Comparison of ENCODE assay signal across 8 cellular contexts in genomic region chr6:116010400-116011095, GRCh38. TPM values are rescaled to one million over a fixed set of nuclear protein-coding genes. Genes with fewer than 3 reads are reported as not detected.
DNase-seq lines count a peak whose midpoint lies in the region; ATAC-seq and TF ChIP-seq lines count a peak whose summit lies in the region.

No MANE protein-coding gene starts in this region.

- 56% methylated on average over 5 of the region's 5 CpGs for WGBS in esophagus muscularis mucosa
- WGBS in suprapubic skin = 37% methylated on average over 5 of the region's 5 CpGs

- CTCF ChIA-PET in activated CD8-positive, alpha-beta memory T cell treated with anti-CD3 and anti-CD28 coated beads, Interleukin-2, amount 10 ng/mL, durations not matched to agents 7 days and 5 days (lab: Charles Lee) = interaction anchor here (0.9 to 5.0 kb wide), 9 partner anchors 10 to 103 kb away, joined by 3 to 38 read pairs (median 3); partner anchors contain the start of gene NT5DC1

- no peaks in the 10 kb centered on the region for H3K36me3 ChIP-seq in esophagus muscularis mucosa
- H3K36me3 ChIP-seq in suprapubic skin = no peaks in the 10 kb centered on the region

- H3K9me3 ChIP-seq in esophagus muscularis mucosa (no peaks in the 10 kb centered on the region), suprapubic skin (no peaks in the 10 kb centered on the region)

- intact Hi-C loops in esophagus muscularis mucosa (cut with DNase I) = no loop called here

- TF ChIP-seq POLR2A in esophagus muscularis mucosa (IDR thresholded peaks at IDR 0.05; ENCODE audit: low read depth) (no peak), suprapubic skin (IDR thresholded peaks at IDR 0.05) (no peak)

- peaks cover 10 to 26% (median 13%) of the 10 kb centered on the region in 4 donors for H3K4me1 ChIP-seq in esophagus muscularis mucosa
- H3K4me1 ChIP-seq in suprapubic skin = peaks cover 10% of the 10 kb centered on the region

- no peak overlapping the region for H3K27ac ChIP-seq in esophagus muscularis mucosa (replicated peaks in 1 of 4)
- H3K27ac ChIP-seq in suprapubic skin = no peak overlapping the region

- peaks cover 35% of the 10 kb centered on the region for H3K27me3 Mint-ChIP-seq in activated CD8-positive, alpha-beta memory T cell treated with anti-CD3 and anti-CD28 coated beads, Interleukin-2, amount 10 ng/mL, durations not matched to agents 7 days and 5 days
- peaks cover 8 to 17% (median 9%) of the 10 kb centered on the region in 3 donors for H3K27me3 Mint-ChIP-seq in naive B cell

- H3K27ac Mint-ChIP-seq in activated CD8-positive, alpha-beta memory T cell treated with anti-CD3 and anti-CD28 coated beads, Interleukin-2, amount 10 ng/mL, durations not matched to agents 7 days and 5 days = no peak overlapping the region
- no peak overlapping the region for H3K27ac Mint-ChIP-seq in naive B cell

- peaks cover 11% of the 10 kb centered on the region for H3K4me1 Mint-ChIP-seq in activated CD8-positive, alpha-beta memory T cell treated with anti-CD3 and anti-CD28 coated beads, Interleukin-2, amount 10 ng/mL, durations not matched to agents 7 days and 5 days
- H3K4me1 Mint-ChIP-seq in naive B cell = peaks cover 6 to 12% (median 12%) of the 10 kb centered on the region in 3 donors

- H3K27me3 ChIP-seq in esophagus muscularis mucosa (no peaks in the 10 kb centered on the region), suprapubic skin (no peaks in the 10 kb centered on the region)

- no peak for TF ChIP-seq EP300 in esophagus muscularis mucosa (IDR thresholded peaks at IDR 0.05)
- TF ChIP-seq EP300 in suprapubic skin (IDR thresholded peaks at IDR 0.05) = no peak

- no peaks in the 10 kb centered on the region for H3K9me3 Mint-ChIP-seq in activated CD8-positive, alpha-beta memory T cell treated with anti-CD3 and anti-CD28 coated beads, Interleukin-2, amount 10 ng/mL, durations not matched to agents 7 days and 5 days (ENCODE audit: low read depth)
- no peaks in the 10 kb centered on the region for H3K9me3 Mint-ChIP-seq in naive B cell

- DNase-seq in AML-193 (lab: John Stamatoyannopoulos, UW) (peak; percentile 52 to 60), NCI-H69 (lab: John Stamatoyannopoulos, UW) (peak; percentile 76), esophagus muscularis mucosa (ENCODE audit: extremely low spot score) (no peak), naive B cell (peak; percentile 44), suprapubic skin (ENCODE audit: low spot score in 2 of 2) (peak in 1 of 2 donors; percentile 71)
- DNase-seq in activated CD8-positive, alpha-beta memory T cell treated with anti-CD3 and anti-CD28 coated beads, Interleukin-2, amount 10 ng/mL, durations not matched to agents 7 days and 5 days = peak; percentile 70

- H3K4me3 ChIP-seq in esophagus muscularis mucosa (no peak overlapping the region), suprapubic skin (no peak overlapping the region)

- H3K36me3 Mint-ChIP-seq in activated CD8-positive, alpha-beta memory T cell treated with anti-CD3 and anti-CD28 coated beads, Interleukin-2, amount 10 ng/mL, durations not matched to agents 7 days and 5 days = no peaks in the 10 kb centered on the region
- H3K36me3 Mint-ChIP-seq in naive B cell = no peaks in the 10 kb centered on the region

- ATAC-seq in GM18520 (IDR thresholded peaks at IDR 0.05; ENCODE audit: unreplicated experiment) = peak; percentile 22
- peak; percentile 40 for ATAC-seq in HG03354 (IDR thresholded peaks at IDR 0.05; ENCODE audit: poor library complexity, severe bottlenecking, unreplicated experiment)
- peak; percentile 66 for ATAC-seq in activated CD8-positive, alpha-beta memory T cell treated with anti-CD3 and anti-CD28 coated beads, Interleukin-2, amount 10 ng/mL, durations not matched to agents 7 days and 5 days
- ATAC-seq in naive B cell (ENCODE audit: low read depth in 2 of 2) = peak; percentile 49 to 67

- peak; percentile 73 to 87 (median 83) for TF ChIP-seq CTCF in esophagus muscularis mucosa (IDR thresholded peaks at IDR 0.05)
- TF ChIP-seq CTCF in suprapubic skin (IDR thresholded peaks at IDR 0.05) = peak; percentile 56 to 73

- no peak overlapping the region for H3K4me3 Mint-ChIP-seq in activated CD8-positive, alpha-beta memory T cell treated with anti-CD3 and anti-CD28 coated beads, Interleukin-2, amount 10 ng/mL, durations not matched to agents 7 days and 5 days
- H3K4me3 Mint-ChIP-seq in naive B cell = no peak overlapping the region

RNA-seq across cellular contexts. Expression of gene FRK, which starts 50.1 kb away (rescaled TPM):
- total RNA-seq in activated CD8-positive, alpha-beta memory T cell treated with anti-CD3 and anti-CD28 coated beads, Interleukin-2, amount 10 ng/mL, durations not matched to agents 7 days and 5 days = under 1 TPM; 0.09 to 0.12 TPM
- total RNA-seq in esophagus muscularis mucosa (under 1 TPM; 0.17 to 0.57 (median 0.40) TPM), suprapubic skin (1 to 10 TPM; 1.6 to 3.6 (median 3.0) TPM)
- polyA plus RNA-seq in naive B cell (ENCODE audit: low read depth in 6 of 6) = not detected
